In the genomic region with DNA sequence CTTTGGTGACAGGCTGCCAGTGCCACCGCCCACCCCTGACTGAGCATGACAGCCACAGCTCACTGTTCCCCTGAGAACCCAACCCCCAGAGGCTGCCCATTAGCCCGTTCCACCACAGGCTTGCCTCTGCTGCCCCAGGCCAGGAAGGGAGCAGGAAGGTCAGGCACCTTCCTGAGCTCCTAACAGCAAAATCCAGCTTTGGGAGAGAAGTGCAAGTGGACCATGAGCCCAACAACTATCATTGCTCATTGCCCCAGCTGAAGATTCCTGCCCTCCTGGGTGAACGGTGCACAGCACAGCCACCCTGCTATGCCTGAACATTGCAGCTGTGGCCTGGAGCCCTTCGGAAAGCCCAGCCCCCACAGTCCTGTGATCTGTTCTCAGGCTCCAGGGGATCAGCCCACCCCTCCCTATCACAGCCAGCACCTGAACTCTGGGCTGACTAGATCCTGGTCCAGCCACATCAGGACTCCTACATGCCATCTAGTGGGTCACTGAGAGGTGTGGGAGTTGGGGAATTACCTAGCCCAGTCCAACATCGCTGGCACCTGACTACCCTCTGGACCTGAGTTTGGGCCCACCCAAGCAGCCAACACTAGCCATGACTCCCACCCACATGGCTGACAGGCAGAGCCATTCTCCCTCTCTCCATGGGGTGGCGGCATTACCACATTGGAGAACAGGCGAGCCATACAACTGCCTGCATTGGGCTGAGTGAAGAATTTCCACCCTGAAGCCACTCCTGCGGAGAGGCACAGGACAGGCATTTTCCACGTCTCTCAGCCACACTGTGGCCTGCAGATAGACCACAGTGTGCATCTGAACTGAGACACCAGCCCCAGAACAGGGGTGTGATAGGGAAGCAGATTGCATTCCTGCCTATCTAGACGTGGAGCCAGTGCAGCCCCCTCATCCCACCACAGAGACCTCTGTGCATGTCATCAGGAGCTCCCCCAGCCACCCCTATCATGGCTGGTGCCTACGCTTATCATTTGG, we compare ENCODE assay signal across 8 cellular contexts. TPM values are rescaled to one million over a fixed set of nuclear protein-coding genes. Genes with fewer than 3 reads are reported as not detected.
DNase-seq lines count a peak whose midpoint lies in the region; ATAC-seq and TF ChIP-seq lines count a peak whose summit lies in the region.

No MANE protein-coding gene starts in this region.

- no peak overlapping the region for H2BK12ac ChIP-seq in mesenchymal stem cell (ENCODE audit: low read length in 2 of 2)

- CTCF ChIA-PET in HEK293 (lab: Yijun Ruan, JAX): interaction anchor here (0.6 to 2.9 kb wide), 23 partner anchors 8 to 1271 kb away, joined by 3 to 16 read pairs (median 4); no protein-coding TSS in a partner anchor

- H2AK5ac ChIP-seq in mesenchymal stem cell (ENCODE audit: low read length, severe bottlenecking): no peak overlapping the region

- peak; percentile 73 for ATAC-seq in effector memory CD8-positive, alpha-beta T cell (replicated peaks)
- ATAC-seq in GM21515 (IDR thresholded peaks at IDR 0.05; ENCODE audit: unreplicated experiment): no peak

- DNase-seq in GF-D8 (lab: John Stamatoyannopoulos, UW) (peak; percentile 16), NCI-H748 (lab: John Stamatoyannopoulos, UW; ENCODE audit: unreplicated experiment) (peak; percentile 52), mesenchymal stem cell (peak; percentile 86)
- DNase-seq in activated CD8-positive, alpha-beta memory T cell treated with anti-CD3 and anti-CD28 coated beads for 1 hour (ENCODE audit: extremely low read depth in 1 of 2, low read depth in 1 of 2): peak; percentile 18 to 33
- DNase-seq in effector memory CD8-positive, alpha-beta T cell: peak; percentile 38 to 55 (median 39)
- DNase-seq in stimulated activated CD8-positive, alpha-beta memory T cell treated with anti-CD3 and anti-CD28 coated beads, Interleukin-15, amount 100 ng/mL, for 4 hours (ENCODE audit: low read depth in 2 of 2): peak; percentile 17 to 25

- no peak overlapping the region for H3K27ac ChIP-seq in HEK293 (ENCODE audit: extremely low read depth, low read depth, low read length)
- no peak overlapping the region for H3K27ac ChIP-seq in mesenchymal stem cell (ENCODE audit: low read length, poor library complexity, severe bottlenecking)

- H3K4me1 Mint-ChIP-seq in effector memory CD8-positive, alpha-beta T cell (ENCODE audit: low read depth in 2 of 2): peaks cover 5% of the 10 kb centered on the region in 2 donors

- H3K4me3 ChIP-seq in HEK293 (ENCODE audit: low read depth, low read length): no peak overlapping the region
- no peak overlapping the region for H3K4me3 ChIP-seq in mesenchymal stem cell (ENCODE audit: insufficient read depth in 1 of 2, low read depth in 1 of 2, low read length in 2 of 2)

- H3K4ac ChIP-seq in mesenchymal stem cell (ENCODE audit: low read depth in 1 of 2, low read length in 2 of 2): no peak overlapping the region

- peak overlapping the region; percentile 20 for H4K8ac ChIP-seq in mesenchymal stem cell (ENCODE audit: low read length)

- H3K4me3 Mint-ChIP-seq in effector memory CD8-positive, alpha-beta T cell: no peak overlapping the region

- no peak overlapping the region for H2BK120ac ChIP-seq in mesenchymal stem cell (ENCODE audit: low read depth, low read length)

- H3K36me3 Mint-ChIP-seq in effector memory CD8-positive, alpha-beta T cell (ENCODE audit: insufficient read depth): peaks cover 16% of the 10 kb centered on the region

- no peaks in the 10 kb centered on the region for H3K9me3 Mint-ChIP-seq in effector memory CD8-positive, alpha-beta T cell

- H2BK5ac ChIP-seq in mesenchymal stem cell (ENCODE audit: low read depth, low read length, poor library complexity, severe bottlenecking): no peak overlapping the region

- peak; percentile 92 for TF ChIP-seq CTCF in HEK293 (tag by site-specific recombination; IDR thresholded peaks at IDR 0.05)

- peak overlapping the region; percentile 44 for H4K91ac ChIP-seq in mesenchymal stem cell (ENCODE audit: low read length)

- peaks cover 28 to 50% of the 10 kb centered on the region in 2 experiments for H3K27me3 ChIP-seq in mesenchymal stem cell (ENCODE audit: control insufficient read depth in 1 of 2, insufficient read depth in 1 of 2, low read length in 2 of 2)

- 30% methylated on average over 11 of the region's 11 CpGs for WGBS in mesenchymal stem cell

- H3K79me1 ChIP-seq in mesenchymal stem cell (replicated peaks; ENCODE audit: low read length, poor library complexity, severe bottlenecking): no peaks in the 10 kb centered on the region

- no peak overlapping the region for H3K4me2 ChIP-seq in mesenchymal stem cell (ENCODE audit: low read length, poor library complexity, severe bottlenecking)

- no peak overlapping the region for H2BK15ac ChIP-seq in mesenchymal stem cell (ENCODE audit: low read depth, poor library complexity, severe bottlenecking)

- H3K27me3 Mint-ChIP-seq in effector memory CD8-positive, alpha-beta T cell: no peaks in the 10 kb centered on the region

- H3K14ac ChIP-seq in mesenchymal stem cell (ENCODE audit: low read length in 2 of 2): peak overlapping the region in 1 of 2 experiments; percentile 8

- H3K18ac ChIP-seq in mesenchymal stem cell (ENCODE audit: low read depth in 1 of 2, low read length in 2 of 2): no peak overlapping the region

- H3K9ac ChIP-seq in mesenchymal stem cell (ENCODE audit: low read length): no peak overlapping the region

- no peak overlapping the region for H3K23ac ChIP-seq in mesenchymal stem cell (ENCODE audit: low read length in 2 of 2)

- H3K36me3 ChIP-seq in HEK293 (ENCODE audit: control insufficient read depth in 2 of 2, insufficient read depth in 1 of 2, low read length in 2 of 2): no peaks in the 10 kb centered on the region
- no peaks in the 10 kb centered on the region for H3K36me3 ChIP-seq in mesenchymal stem cell (ENCODE audit: control insufficient read depth in 1 of 2, insufficient read depth in 2 of 2, low read depth in 1 of 2, low read length in 2 of 2)

- peak overlapping the region; percentile 65 for H2AFZ ChIP-seq in mesenchymal stem cell (ENCODE audit: low read depth, low read length)

- POLR2A ChIA-PET in HEK293 (lab: Yijun Ruan, JAX): no interaction called here

- H3K4me1 ChIP-seq in HEK293 (ENCODE audit: control insufficient read depth, insufficient read depth, low read length): no peaks in the 10 kb centered on the region
- peaks cover 2% of the 10 kb centered on the region for H3K4me1 ChIP-seq in mesenchymal stem cell (ENCODE audit: control insufficient read depth, insufficient read depth, low read depth, low read length)

- H3K27ac Mint-ChIP-seq in effector memory CD8-positive, alpha-beta T cell: peak overlapping the region in 1 of 2 donors; percentile 44

- no peaks in the 10 kb centered on the region for H3K9me3 ChIP-seq in HEK293 (ENCODE audit: control insufficient read depth, insufficient read depth, low read depth, low read length)
- H3K9me3 ChIP-seq in mesenchymal stem cell (ENCODE audit: control insufficient read depth, low read length): no peaks in the 10 kb centered on the region

TF ChIP-seq in HEK293, 187 proteins besides CTCF, POLR2A, EP300 and RAD21 (continues in another document):
- TF ChIP-seq, protein P1, sequence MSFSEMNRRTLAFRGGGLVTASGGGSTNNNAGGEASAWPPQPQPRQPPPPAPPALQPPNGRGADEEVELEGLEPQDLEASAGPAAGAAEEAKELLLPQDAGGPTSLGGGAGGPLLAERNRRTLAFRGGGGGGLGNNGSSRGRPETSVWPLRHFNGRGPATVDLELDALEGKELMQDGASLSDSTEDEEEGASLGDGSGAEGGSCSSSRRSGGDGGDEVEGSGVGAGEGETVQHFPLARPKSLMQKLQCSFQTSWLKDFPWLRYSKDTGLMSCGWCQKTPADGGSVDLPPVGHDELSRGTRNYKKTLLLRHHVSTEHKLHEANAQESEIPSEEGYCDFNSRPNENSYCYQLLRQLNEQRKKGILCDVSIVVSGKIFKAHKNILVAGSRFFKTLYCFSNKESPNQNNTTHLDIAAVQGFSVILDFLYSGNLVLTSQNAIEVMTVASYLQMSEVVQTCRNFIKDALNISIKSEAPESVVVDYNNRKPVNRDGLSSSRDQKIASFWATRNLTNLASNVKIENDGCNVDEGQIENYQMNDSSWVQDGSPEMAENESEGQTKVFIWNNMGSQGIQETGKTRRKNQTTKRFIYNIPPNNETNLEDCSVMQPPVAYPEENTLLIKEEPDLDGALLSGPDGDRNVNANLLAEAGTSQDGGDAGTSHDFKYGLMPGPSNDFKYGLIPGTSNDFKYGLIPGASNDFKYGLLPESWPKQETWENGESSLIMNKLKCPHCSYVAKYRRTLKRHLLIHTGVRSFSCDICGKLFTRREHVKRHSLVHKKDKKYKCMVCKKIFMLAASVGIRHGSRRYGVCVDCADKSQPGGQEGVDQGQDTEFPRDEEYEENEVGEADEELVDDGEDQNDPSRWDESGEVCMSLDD (tag by site-specific recombination; IDR thresholded peaks at IDR 0.05): no peak
- TF ChIP-seq ZFP37 (tag by site-specific recombination; IDR thresholded peaks at IDR 0.05) (peak; percentile 63; the same call in 1 of the 2 replicates), GLIS2 (tag by site-specific recombination; IDR thresholded peaks at IDR 0.05) (0 out of 2 replicates have a peak, but pooled peaks have one; percentile 9), ZSCAN30 (tag by site-specific recombination; IDR thresholded peaks at IDR 0.05) (0 out of 2 replicates have a peak, but pooled peaks have one; percentile 52), ZNF600 (tag by site-specific recombination; IDR thresholded peaks at IDR 0.05) (peak; percentile 37; the same call in 1 of the 2 replicates), ZBTB7A (tag by site-specific recombination; IDR thresholded peaks at IDR 0.05; ENCODE audit: low read depth) (no peak), ZNF266 (tag by site-specific recombination; IDR thresholded peaks at IDR 0.05; ENCODE audit: low read depth) (no peak), GLIS1 (tag by site-specific recombination; IDR thresholded peaks at IDR 0.05) (peak; percentile 35; the same call in 1 of the 2 replicates), SP2 (tag by site-specific recombination; IDR thresholded peaks at IDR 0.05) (no peak), ZNF510 (tag by site-specific recombination; IDR thresholded peaks at IDR 0.05; ENCODE audit: insufficient replicate concordance) (no peak), ZNF654 (tag by site-specific recombination; IDR thresholded peaks at IDR 0.05; ENCODE audit: low read depth) (peak; percentile 86)
- TF ChIP-seq, protein P2, sequence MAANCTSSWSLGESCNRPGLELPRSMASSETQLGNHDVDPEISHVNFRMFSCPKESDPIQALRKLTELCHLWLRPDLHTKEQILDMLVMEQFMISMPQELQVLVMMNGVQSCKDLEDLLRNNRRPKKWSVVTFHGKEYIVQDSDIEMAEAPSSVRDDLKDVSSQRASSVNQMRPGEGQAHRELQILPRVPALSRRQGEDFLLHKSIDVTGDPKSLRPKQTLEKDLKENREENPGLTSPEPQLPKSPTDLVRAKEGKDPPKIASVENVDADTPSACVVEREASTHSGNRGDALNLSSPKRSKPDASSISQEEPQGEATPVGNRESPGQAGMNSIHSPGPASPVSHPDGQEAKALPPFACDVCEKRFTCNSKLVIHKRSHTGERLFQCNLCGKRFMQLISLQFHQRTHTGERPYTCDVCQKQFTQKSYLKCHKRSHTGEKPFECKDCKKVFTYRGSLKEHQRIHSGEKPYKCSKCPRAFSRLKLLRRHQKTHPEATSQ (tag by site-specific recombination; IDR thresholded peaks at IDR 0.05): no peak

RNA-seq across cellular contexts. Expression of gene ANTXRL, which starts 58.4 kb away (rescaled TPM):
- polyA plus RNA-seq in mesenchymal stem cell (2013, experiment 1 of 2): not detected
- polyA plus RNA-seq in mesenchymal stem cell (2013, experiment 2 of 2): not detected

Comparison
In these comparisons a context has a peak if more than half of its experiments do, and no peak if none do; other contexts are left out.
1. DNase-seq: peak in every context shown above with its lines; median percentile 86 in mesenchymal stem cell; 52 in NCI-H748; 39 in effector memory CD8-positive, alpha-beta T cell; 26 in activated CD8-positive, alpha-beta memory T cell treated with anti-CD3 and anti-CD28 coated beads for 1 hour; 21 in stimulated activated CD8-positive, alpha-beta memory T cell treated with anti-CD3 and anti-CD28 coated beads, Interleukin-15, amount 100 ng/mL, for 4 hours; 16 in GF-D8.